8 cellular contexts compared by ENCODE assay signal in genomic region chr1:42766723-42767509, GRCh38. TPM values are rescaled to one million over a fixed set of nuclear protein-coding genes. Genes with fewer than 3 reads are reported as not detected.
DNase-seq lines count a peak whose midpoint lies in the region; ATAC-seq, FAIRE-seq and TF ChIP-seq lines count a peak whose summit lies in the region.

TSS of gene C1orf50 (plus strand) at chr1:42767249. CDS start at chr1:42767312, 63 bp downstream.
TSS of gene P3H1 (minus strand) at chr1:42767028. CDS start at chr1:42766971, 57 bp downstream.

- peak within 1 kb of the TSS; percentile 79 for H3K4me3 ChIP-seq in WI38 (ENCODE audit: low read depth, low read length)
- peak within 1 kb of the TSS; percentile 89 for H3K4me3 ChIP-seq in bronchial epithelial cell (ENCODE audit: low read depth, low read length)
- H3K4me3 ChIP-seq in small intestine (ENCODE audit: low read depth in 1 of 2, low read length in 2 of 2) = peak within 1 kb of the TSS; percentile 94 to 97

- FAIRE-seq in bronchial epithelial cell (lab: Jason Lieb, UNC) (no peak), small intestine (lab: Jason Lieb, UNC) (no peak)

- DNase-seq in AG08396 (ENCODE audit: low spot score) (peak; percentile 98), NCI-H2227 (lab: John Stamatoyannopoulos, UW; ENCODE audit: unreplicated experiment) (peak; percentile 100), bronchial epithelial cell (ENCODE audit: low read depth) (peak; percentile 98), iPS-NIHi11 (ENCODE audit: low spot score) (peak; percentile 95), small intestine (peak; percentile 100)

- H3K36me3 ChIP-seq in bronchial epithelial cell (ENCODE audit: control insufficient read depth, insufficient read depth, low read length) (no peaks in the 10 kb centered on the region), small intestine (ENCODE audit: control insufficient read depth in 2 of 2, insufficient read depth in 2 of 2, low read length in 2 of 2) (no peaks in the 10 kb centered on the region)

- 0% methylated on average over 56 to 84 of the region's 84 CpGs for WGBS in small intestine, 3 donors

- peak; percentile 90 for ATAC-seq in GM18909 (IDR thresholded peaks at IDR 0.05; ENCODE audit: poor library complexity, unreplicated experiment)
- peak; percentile 85 for ATAC-seq in HG03159 (IDR thresholded peaks at IDR 0.05; ENCODE audit: unreplicated experiment)

- no peaks in the 10 kb centered on the region for H3K27me3 ChIP-seq in bronchial epithelial cell (ENCODE audit: control insufficient read depth, insufficient read depth, low read length)
- H3K27me3 ChIP-seq in small intestine (ENCODE audit: control insufficient read depth in 2 of 2, insufficient read depth in 2 of 2, low read length in 2 of 2) = no peaks in the 10 kb centered on the region

- H3K9me3 ChIP-seq in small intestine (ENCODE audit: control insufficient read depth, low read depth) = no peaks in the 10 kb centered on the region

- H3K27ac ChIP-seq in small intestine (ENCODE audit: low read depth in 1 of 2, low read length in 1 of 2) = peak within 1 kb of the TSS; percentile 90 to 92

- peaks cover 0 to 11% of the 10 kb centered on the region in 2 donors for H3K4me1 ChIP-seq in small intestine (ENCODE audit: control insufficient read depth in 2 of 2, insufficient read depth in 1 of 2, low read depth in 1 of 2, low read length in 1 of 2)

- no peak for TF ChIP-seq CTCF in WI38 (IDR thresholded peaks at IDR 0.05; ENCODE audit: low read depth, low read length)
- TF ChIP-seq CTCF in bronchial epithelial cell (IDR thresholded peaks at IDR 0.05; ENCODE audit: insufficient read depth, low read length, severe bottlenecking) = no peak

RNA-seq across cellular contexts. Expression of gene C1orf50, which starts in this region (rescaled TPM):
- total RNA-seq in bronchial epithelial cell = 3.8 and 9.0 TPM in 2 replicates
- polyA plus RNA-seq in small intestine = 1 to 10 TPM; 3.9 to 5.4 (median 4.6) TPM

RNA-seq across cellular contexts. Expression of gene P3H1, which starts in this region (rescaled TPM):
- total RNA-seq in bronchial epithelial cell = 15.8 and 16.5 TPM in 2 replicates
- 10 to 100 TPM in 1 of 3 donors, 1 to 10 TPM in 2; 4.3 to 16.4 (median 6.5) TPM for polyA plus RNA-seq in small intestine

Comparison
In these comparisons a context has a peak if more than half of its experiments do, and no peak if none do; other contexts are left out.
1. Peak in every context shown above with its lines: DNase-seq, ATAC-seq, H3K4me3 ChIP-seq and H3K27ac ChIP-seq.